Comparison of ENCODE assay signal across 10 cellular contexts in genomic region chr5:141753971-141754713, GRCh38.
DNase-seq lines count a peak whose midpoint lies in the region; ATAC-seq, FAIRE-seq and TF ChIP-seq lines count a peak whose summit lies in the region.
"Had no signal": no experiment of that assay in that cellular context is flagged by ENCODE, and none has a peak within 500 bp of the region (broad histone marks: within the 10 kb centered on the region; RNA-seq: fewer than 3 reads in every experiment).

No MANE protein-coding gene starts in this region.

- 6% methylated on average over 11 of the region's 11 CpGs for WGBS in HepG2 (ENCODE audit: low lambda C conversion rate)
- 11 to 14% (median 12%) methylated on average over 11 of the region's 11 CpGs for WGBS in spleen, 5 donors

- H3K79me2 ChIP-seq in HepG2 (ENCODE audit: insufficient read depth, low read length): no peaks in the 10 kb centered on the region

- H3K4me3 ChIP-seq in astrocyte of the cerebellum (ENCODE audit: low read depth, low read length): no peak overlapping the region
- H3K4me3 ChIP-seq in HepG2 (replicated peaks in 1 of 3; ENCODE audit: insufficient read depth in 1 of 3, low read depth in 2 of 3, low read length in 3 of 3): no peak overlapping the region
- no peak overlapping the region for H3K4me3 ChIP-seq in spleen

- intact Hi-C loops in HepG2 (cut with micrococcal nuclease; ENCODE audit: unreplicated experiment): no loop called here
- intact Hi-C loops in spleen (cut with DNase I; ENCODE audit: low total_unique reads): no loop called here
- intact Hi-C loops in left ventricle myocardium superior (cut with micrococcal nuclease): no loop called here

- CTCF ChIA-PET in HepG2 (lab: Yijun Ruan, JAX; ENCODE audit: low intra/inter-chr PET ratio, low total read pairs): no interaction called here

- no peak overlapping the region for H2AFZ ChIP-seq in HepG2 (ENCODE audit: low read length)

- POLR2A ChIA-PET in HepG2 (lab: Yijun Ruan, JAX): no interaction called here

- in situ Hi-C loops in astrocyte of the cerebellum (cut with HindIII; ENCODE audit: low sequenced_read_pairs) (no loop called here), HepG2 (cut with HindIII; ENCODE audit: extremely low pct_ligation_motif_present, low pct_unique_long_range_greater_than_20kb) (no loop called here)

- no TSS peak for BruUV-seq in HepG2 (replicated peaks; lab: Mats Ljungman, UMichigan)

- no peak overlapping the region for H3K27ac ChIP-seq in HepG2 (ENCODE audit: extremely low read length, insufficient read depth, low read length)
- H3K27ac ChIP-seq in spleen: no peak overlapping the region

- no peak for TF ChIP-seq CTCF in astrocyte of the cerebellum (IDR thresholded peaks at IDR 0.05; ENCODE audit: low read depth, low read length, missing control alignments)
- TF ChIP-seq CTCF in HepG2 (CRISPR knock-in tag; IDR thresholded peaks at IDR 0.05): no peak
- no peak for TF ChIP-seq CTCF in spleen (IDR thresholded peaks at IDR 0.05 in 8 of 11, conservative IDR thresholded peaks at IDR 0.05 in 3 of 11)

- H3K9me3 ChIP-seq in HepG2 (ENCODE audit: low read length) (no peaks in the 10 kb centered on the region), spleen (no peaks in the 10 kb centered on the region)

- TF ChIP-seq POLR2A in HepG2 (IDR thresholded peaks at IDR 0.05; ENCODE audit: insufficient read depth in 1 of 2, low read depth in 2 of 2, low read length in 2 of 2) (no peak), spleen (IDR thresholded peaks at IDR 0.05) (no peak)

- peak; percentile 75 for DNase-seq in GM03348 (ENCODE audit: low spot score)
- peak; percentile 19 for DNase-seq in astrocyte of the cerebellum (ENCODE audit: low read depth)
- DNase-seq in HepG2 (ENCODE audit: low spot score): no peak
- DNase-seq in spleen: no peak
- no peak for DNase-seq in left ventricle myocardium superior
- no peak for DNase-seq in ureter (ENCODE audit: low spot score)
- DNase-seq in Ammon's horn (ENCODE audit: low spot score): no peak
- DNase-seq: left cardiac atrium, NCI-H345 had no signal

- no peaks in the 10 kb centered on the region for H3K36me3 ChIP-seq in HepG2 (replicated peaks in 1 of 2; ENCODE audit: control insufficient read depth in 1 of 2, insufficient read depth in 2 of 2, low read length in 2 of 2)
- no peaks in the 10 kb centered on the region for H3K36me3 ChIP-seq in spleen

- no peak for TF ChIP-seq EP300 in Ishikawa (IDR thresholded peaks at IDR 0.05; ENCODE audit: borderline replicate concordance)
- TF ChIP-seq EP300 in HepG2 (IDR thresholded peaks at IDR 0.05; ENCODE audit: low read depth in 2 of 2, low read length in 2 of 2): no peak
- TF ChIP-seq EP300 in HepG2 (CRISPR knock-in tag; IDR thresholded peaks at IDR 0.05; ENCODE audit: borderline replicate concordance): no peak

- TF ChIP-seq RAD21 in Ishikawa (IDR thresholded peaks at IDR 0.05; ENCODE audit: low read depth): no peak; the same call in 1 of the 2 replicates
- no peak for TF ChIP-seq RAD21 in HepG2 (CRISPR knock-in tag; IDR thresholded peaks at IDR 0.05)

- ATAC-seq in HepG2 (no peak), left ventricle myocardium superior (no peak)

- H3K9ac ChIP-seq in HepG2 (ENCODE audit: insufficient read depth, low read depth, low read length): no peak overlapping the region

- H3K4me1 ChIP-seq in HepG2 (ENCODE audit: insufficient read depth, low read length): no peaks in the 10 kb centered on the region
- H3K4me1 ChIP-seq in spleen: peaks cover 0 to 4% (median 0%) of the 10 kb centered on the region in 6 donors

- H4K20me1 ChIP-seq in HepG2 (ENCODE audit: insufficient read depth, low read length): 0 out of 2 replicates have a peak, but pooled peaks cover 2% of the 10 kb centered on the region

- no peak overlapping the region for H3K4me2 ChIP-seq in HepG2 (ENCODE audit: low read depth, low read length)

- FAIRE-seq in HepG2 (lab: Jason Lieb, UNC): no peak

- peaks cover 4 to 24% of the 10 kb centered on the region in 2 experiments; a peak in 4 of 5 replicates for H3K27me3 ChIP-seq in HepG2 (ENCODE audit: control insufficient read depth in 1 of 2, insufficient read depth in 2 of 2, low read length in 2 of 2)
- H3K27me3 ChIP-seq in spleen (replicated peaks in 1 of 7): peaks cover 0 to 92% (median 41%) of the 10 kb centered on the region in 7 donors

TF ChIP-seq in Ishikawa, 13 proteins besides CTCF, POLR2A, EP300 and RAD21:
- TF ChIP-seq TAF1 (IDR thresholded peaks at IDR 0.05; ENCODE audit: low read depth) (no peak), TCF12 (IDR thresholded peaks at IDR 0.05; ENCODE audit: low read depth) (no peak), FOXM1 (IDR thresholded peaks at IDR 0.05; ENCODE audit: borderline replicate concordance, low read depth) (no peak), EGR1 (IDR thresholded peaks at IDR 0.05) (no peak), NFIC (IDR thresholded peaks at IDR 0.05) (no peak), YY1 (IDR thresholded peaks at IDR 0.05; ENCODE audit: low read depth) (no peak), CEBPB (IDR thresholded peaks at IDR 0.05) (no peak), TEAD4 (IDR thresholded peaks at IDR 0.05) (peak; percentile 31; the same call in 1 of the 2 replicates), ZBTB7A (IDR thresholded peaks at IDR 0.05; ENCODE audit: low read depth) (no peak)
- TF ChIP-seq, protein P1, sequence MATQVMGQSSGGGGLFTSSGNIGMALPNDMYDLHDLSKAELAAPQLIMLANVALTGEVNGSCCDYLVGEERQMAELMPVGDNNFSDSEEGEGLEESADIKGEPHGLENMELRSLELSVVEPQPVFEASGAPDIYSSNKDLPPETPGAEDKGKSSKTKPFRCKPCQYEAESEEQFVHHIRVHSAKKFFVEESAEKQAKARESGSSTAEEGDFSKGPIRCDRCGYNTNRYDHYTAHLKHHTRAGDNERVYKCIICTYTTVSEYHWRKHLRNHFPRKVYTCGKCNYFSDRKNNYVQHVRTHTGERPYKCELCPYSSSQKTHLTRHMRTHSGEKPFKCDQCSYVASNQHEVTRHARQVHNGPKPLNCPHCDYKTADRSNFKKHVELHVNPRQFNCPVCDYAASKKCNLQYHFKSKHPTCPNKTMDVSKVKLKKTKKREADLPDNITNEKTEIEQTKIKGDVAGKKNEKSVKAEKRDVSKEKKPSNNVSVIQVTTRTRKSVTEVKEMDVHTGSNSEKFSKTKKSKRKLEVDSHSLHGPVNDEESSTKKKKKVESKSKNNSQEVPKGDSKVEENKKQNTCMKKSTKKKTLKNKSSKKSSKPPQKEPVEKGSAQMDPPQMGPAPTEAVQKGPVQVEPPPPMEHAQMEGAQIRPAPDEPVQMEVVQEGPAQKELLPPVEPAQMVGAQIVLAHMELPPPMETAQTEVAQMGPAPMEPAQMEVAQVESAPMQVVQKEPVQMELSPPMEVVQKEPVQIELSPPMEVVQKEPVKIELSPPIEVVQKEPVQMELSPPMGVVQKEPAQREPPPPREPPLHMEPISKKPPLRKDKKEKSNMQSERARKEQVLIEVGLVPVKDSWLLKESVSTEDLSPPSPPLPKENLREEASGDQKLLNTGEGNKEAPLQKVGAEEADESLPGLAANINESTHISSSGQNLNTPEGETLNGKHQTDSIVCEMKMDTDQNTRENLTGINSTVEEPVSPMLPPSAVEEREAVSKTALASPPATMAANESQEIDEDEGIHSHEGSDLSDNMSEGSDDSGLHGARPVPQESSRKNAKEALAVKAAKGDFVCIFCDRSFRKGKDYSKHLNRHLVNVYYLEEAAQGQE (IDR thresholded peaks at IDR 0.05; ENCODE audit: low read depth): peak; percentile 96

TF ChIP-seq in HepG2, 621 proteins besides CTCF, POLR2A, EP300 and RAD21 (continues in another document):
- TF ChIP-seq ZC3H4 (CRISPR knock-in tag; IDR thresholded peaks at IDR 0.05; ENCODE audit: borderline replicate concordance) (no peak), HOXA7 (CRISPR knock-in tag; IDR thresholded peaks at IDR 0.05) (no peak), MIER2 (CRISPR knock-in tag; IDR thresholded peaks at IDR 0.05) (peak; percentile 92), POGK (CRISPR knock-in tag; conservative IDR thresholded peaks at IDR 0.05) (no peak), EHMT2 (IDR thresholded peaks at IDR 0.05; ENCODE audit: borderline replicate concordance, low read depth, low read length) (peak; percentile 60; the same call in 1 of the 2 replicates), MIER3 (CRISPR knock-in tag; IDR thresholded peaks at IDR 0.05; ENCODE audit: borderline replicate concordance) (no peak)

Comparison
In these comparisons a context has a peak if more than half of its experiments do, and no peak if none do; other contexts are left out.
1. DNase-seq: peak in GM03348 (single experiment) and astrocyte of the cerebellum (single experiment); none in HepG2 (single experiment), spleen (single experiment), left ventricle myocardium superior (single experiment), ureter (single experiment) and Ammon's horn (single experiment).